In the genomic region with DNA sequence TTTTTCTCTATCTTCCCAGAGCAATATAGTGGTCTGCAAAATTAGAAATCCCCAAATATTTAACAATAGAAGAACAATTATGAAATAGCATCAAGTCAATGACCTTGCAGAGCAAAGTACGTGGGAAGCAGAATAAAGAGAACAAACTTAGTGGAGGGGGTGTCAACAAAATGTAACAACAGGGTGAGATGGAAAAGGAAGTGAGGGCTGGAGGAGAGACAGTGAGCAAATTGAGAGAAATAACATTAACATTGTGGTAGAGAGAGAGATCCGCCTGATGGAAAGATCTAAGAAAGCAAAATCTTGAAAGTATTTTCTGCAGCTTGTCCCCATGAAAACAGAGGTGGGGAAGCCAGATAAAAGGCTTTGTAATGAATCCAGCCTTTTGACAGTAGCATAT, we compare ENCODE assay signal across 19 cellular contexts. TPM values are rescaled to one million over a fixed set of nuclear protein-coding genes. Genes with fewer than 3 reads are reported as not detected.
DNase-seq lines count a peak whose midpoint lies in the region; ATAC-seq and TF ChIP-seq lines count a peak whose summit lies in the region.
"Had no signal": no experiment of that assay in that cellular context is flagged by ENCODE, and none has a peak within 500 bp of the region (broad histone marks: within the 10 kb centered on the region; RNA-seq: fewer than 3 reads in every experiment).

No MANE protein-coding gene starts in this region.

- no peak overlapping the region for H3K9ac ChIP-seq in Karpas-422 (ENCODE audit: low read length)

- no peak for TF ChIP-seq POLR2A in gastrocnemius medialis (IDR thresholded peaks at IDR 0.05)

- no peak overlapping the region for H2AFZ ChIP-seq in Karpas-422 (ENCODE audit: low read length)

- no peak for TF ChIP-seq CTCF in right atrium auricular region (IDR thresholded peaks at IDR 0.05)
- TF ChIP-seq CTCF in gastrocnemius medialis (IDR thresholded peaks at IDR 0.05 in 4 of 5, conservative IDR thresholded peaks at IDR 0.05 in 1 of 5), result no peak

- H3K27ac Mint-ChIP-seq in activated T-cell treated with anti-CD3 and anti-CD28 coated beads, Interleukin-2, amount 50 U/mL, for 24 hours, result peak overlapping the region; percentile 80
- peak overlapping the region; percentile 71 for H3K27ac Mint-ChIP-seq in activated T-helper 2 cell treated with anti-CD3 and anti-CD28 coated beads, Interferon-gamma antibody, Interleukin-2, Interleukin-4, amounts not matched to agents 10 μg/mL and 5 μg/mL and 100 μg/mL, durations not matched to agents 14 hours and 24 hours and 36 hours
- peak overlapping the region; percentile 64 for H3K27ac Mint-ChIP-seq in stimulated activated memory B cell treated with anti-CD40 and anti-IgM and Interleukin-4, amounts not matched to agents 10 μg/mL and 1 μg/mL and 100 μg/mL, for 72 hours
- H3K27ac Mint-ChIP-seq: nephron progenitor cell had no signal

- H3K27ac ChIP-seq in Karpas-422 (ENCODE audit: low read length), result peak overlapping the region; percentile 34
- H3K27ac ChIP-seq in right atrium auricular region, result no peak overlapping the region
- no peak overlapping the region for H3K27ac ChIP-seq in gastrocnemius medialis
- H3K27ac ChIP-seq: adrenal gland, vagina had no signal

- H3K9me2 ChIP-seq in Karpas-422 (replicated peaks; ENCODE audit: insufficient read depth, low read length), result no peaks in the 10 kb centered on the region

- H3K9me3 ChIP-seq in Karpas-422 (ENCODE audit: low read length) (no peaks in the 10 kb centered on the region), right atrium auricular region (no peaks in the 10 kb centered on the region), gastrocnemius medialis (no peaks in the 10 kb centered on the region)
- H3K9me3 ChIP-seq: adrenal gland, vagina had no signal

- H3K27me3 ChIP-seq in Karpas-422 (ENCODE audit: low read length) (no peaks in the 10 kb centered on the region), right atrium auricular region (no peaks in the 10 kb centered on the region), gastrocnemius medialis (no peaks in the 10 kb centered on the region)
- H3K27me3 ChIP-seq: adrenal gland, vagina had no signal

- no peak for ATAC-seq in stimulated activated memory B cell treated with anti-CD40 and anti-IgM and Interleukin-4, amounts not matched to agents 10 μg/mL and 1 μg/mL and 100 μg/mL, for 72 hours
- no peak for ATAC-seq in GM21576 (IDR thresholded peaks at IDR 0.05; ENCODE audit: unreplicated experiment)
- ATAC-seq in gastrocnemius medialis, result no peak

- peaks cover 28% of the 10 kb centered on the region for H3K36me3 Mint-ChIP-seq in activated T-cell treated with anti-CD3 and anti-CD28 coated beads, Interleukin-2, amount 50 U/mL, for 24 hours (ENCODE audit: low read depth)
- H3K36me3 Mint-ChIP-seq in activated T-helper 2 cell treated with anti-CD3 and anti-CD28 coated beads, Interferon-gamma antibody, Interleukin-2, Interleukin-4, amounts not matched to agents 10 μg/mL and 5 μg/mL and 100 μg/mL, durations not matched to agents 14 hours and 24 hours and 36 hours (ENCODE audit: low read depth), result peaks cover 52% of the 10 kb centered on the region
- H3K36me3 Mint-ChIP-seq in stimulated activated memory B cell treated with anti-CD40 and anti-IgM and Interleukin-4, amounts not matched to agents 10 μg/mL and 1 μg/mL and 100 μg/mL, for 72 hours, result peaks cover 32% of the 10 kb centered on the region

- H3K4me2 ChIP-seq in Karpas-422 (ENCODE audit: low read depth, low read length, poor library complexity, severe bottlenecking), result peak overlapping the region; percentile 42

- intact Hi-C loops in activated T-helper 2 cell treated with anti-CD3 and anti-CD28 coated beads, Interferon-gamma antibody, Interleukin-2, Interleukin-4, amounts not matched to agents 10 μg/mL and 5 μg/mL and 100 μg/mL, durations not matched to agents 14 hours and 24 hours and 36 hours (cut with micrococcal nuclease), result loop anchor here (2.0 kb wide), 1 partner anchor 24 kb away; the partner anchor contains the start of gene ARHGAP15
- intact Hi-C loops in gastrocnemius medialis (cut with DNase I; ENCODE audit: low total_unique reads), result no loop called here

- no peak for DNase-seq in activated T-cell treated with anti-CD3 and anti-CD28 coated beads, Interleukin-2, amount 50 U/mL, for 24 hours
- DNase-seq in activated T-cell treated with anti-CD3 and anti-CD28 coated beads, Interleukin-2, amount 50 U/mL, for 48 hours, result no peak
- no peak for DNase-seq in Karpas-422
- no peak for DNase-seq in activated T-helper 2 cell treated with anti-CD3 and anti-CD28 coated beads, Interferon-gamma antibody, Interleukin-2, Interleukin-4, amounts not matched to agents 10 μg/mL and 5 μg/mL and 100 μg/mL, durations not matched to agents 14 hours and 24 hours and 36 hours (ENCODE audit: low spot score)
- no peak for DNase-seq in right atrium auricular region (ENCODE audit: low spot score)
- DNase-seq in gastrocnemius medialis, result no peak
- DNase-seq: adrenal gland; effector CD8-positive, alpha-beta T cell; GF-D8; head of caudate nucleus; mammary epithelial cell; NCI-H1694 treated with DMSO at 0.1 percent for 48 hours; nephron progenitor cell had no signal

- H3K79me2 ChIP-seq in Karpas-422 (ENCODE audit: low read length), result peaks cover 86% of the 10 kb centered on the region

- in situ Hi-C loops in gastrocnemius medialis (cut with MboI; ENCODE audit: low sequenced_read_pairs in 4 of 4), result no loop called here

- H3K27me3 Mint-ChIP-seq in activated T-cell treated with anti-CD3 and anti-CD28 coated beads, Interleukin-2, amount 50 U/mL, for 24 hours, result no peaks in the 10 kb centered on the region
- H3K27me3 Mint-ChIP-seq in activated T-helper 2 cell treated with anti-CD3 and anti-CD28 coated beads, Interferon-gamma antibody, Interleukin-2, Interleukin-4, amounts not matched to agents 10 μg/mL and 5 μg/mL and 100 μg/mL, durations not matched to agents 14 hours and 24 hours and 36 hours (ENCODE audit: low read depth), result no peaks in the 10 kb centered on the region
- H3K27me3 Mint-ChIP-seq in stimulated activated memory B cell treated with anti-CD40 and anti-IgM and Interleukin-4, amounts not matched to agents 10 μg/mL and 1 μg/mL and 100 μg/mL, for 72 hours, result no peaks in the 10 kb centered on the region

- H3K9me3 Mint-ChIP-seq in activated T-cell treated with anti-CD3 and anti-CD28 coated beads, Interleukin-2, amount 50 U/mL, for 24 hours, result no peaks in the 10 kb centered on the region
- no peaks in the 10 kb centered on the region for H3K9me3 Mint-ChIP-seq in activated T-helper 2 cell treated with anti-CD3 and anti-CD28 coated beads, Interferon-gamma antibody, Interleukin-2, Interleukin-4, amounts not matched to agents 10 μg/mL and 5 μg/mL and 100 μg/mL, durations not matched to agents 14 hours and 24 hours and 36 hours
- H3K9me3 Mint-ChIP-seq in stimulated activated memory B cell treated with anti-CD40 and anti-IgM and Interleukin-4, amounts not matched to agents 10 μg/mL and 1 μg/mL and 100 μg/mL, for 72 hours, result peaks cover 3% of the 10 kb centered on the region
- H3K9me3 Mint-ChIP-seq: nephron progenitor cell had no signal

- no peaks in the 10 kb centered on the region for H4K20me1 ChIP-seq in Karpas-422 (ENCODE audit: insufficient read depth, low read depth, low read length)

- no peaks in the 10 kb centered on the region; the same call in 1 of the 2 replicates for H3K36me3 ChIP-seq in Karpas-422 (ENCODE audit: insufficient read depth, low read length)
- H3K36me3 ChIP-seq in right atrium auricular region, result no peaks in the 10 kb centered on the region
- no peaks in the 10 kb centered on the region for H3K36me3 ChIP-seq in gastrocnemius medialis
- H3K36me3 ChIP-seq: adrenal gland, vagina had no signal

- H3K4me1 Mint-ChIP-seq in activated T-cell treated with anti-CD3 and anti-CD28 coated beads, Interleukin-2, amount 50 U/mL, for 24 hours (ENCODE audit: low read depth), result peaks cover 86% of the 10 kb centered on the region
- peaks cover 61% of the 10 kb centered on the region for H3K4me1 Mint-ChIP-seq in activated T-helper 2 cell treated with anti-CD3 and anti-CD28 coated beads, Interferon-gamma antibody, Interleukin-2, Interleukin-4, amounts not matched to agents 10 μg/mL and 5 μg/mL and 100 μg/mL, durations not matched to agents 14 hours and 24 hours and 36 hours (ENCODE audit: low read depth)
- peaks cover 78% of the 10 kb centered on the region for H3K4me1 Mint-ChIP-seq in stimulated activated memory B cell treated with anti-CD40 and anti-IgM and Interleukin-4, amounts not matched to agents 10 μg/mL and 1 μg/mL and 100 μg/mL, for 72 hours
- H3K4me1 Mint-ChIP-seq: nephron progenitor cell had no signal

- peaks cover 97% of the 10 kb centered on the region for H3K4me1 ChIP-seq in Karpas-422 (ENCODE audit: low read length)
- H3K4me1 ChIP-seq in right atrium auricular region, result no peaks in the 10 kb centered on the region
- H3K4me1 ChIP-seq in gastrocnemius medialis, result no peaks in the 10 kb centered on the region
- H3K4me1 ChIP-seq: adrenal gland, vagina had no signal

- peak overlapping the region; percentile 2 for H3K4me3 Mint-ChIP-seq in activated T-cell treated with anti-CD3 and anti-CD28 coated beads, Interleukin-2, amount 50 U/mL, for 24 hours
- peak overlapping the region; percentile 27 for H3K4me3 Mint-ChIP-seq in activated T-helper 2 cell treated with anti-CD3 and anti-CD28 coated beads, Interferon-gamma antibody, Interleukin-2, Interleukin-4, amounts not matched to agents 10 μg/mL and 5 μg/mL and 100 μg/mL, durations not matched to agents 14 hours and 24 hours and 36 hours (ENCODE audit: low read depth)
- peak overlapping the region; percentile 3 for H3K4me3 Mint-ChIP-seq in stimulated activated memory B cell treated with anti-CD40 and anti-IgM and Interleukin-4, amounts not matched to agents 10 μg/mL and 1 μg/mL and 100 μg/mL, for 72 hours
- H3K4me3 Mint-ChIP-seq: nephron progenitor cell had no signal

- H3K4me3 ChIP-seq in Karpas-422 (ENCODE audit: low read length) (no peak overlapping the region; the same call in 1 of the 2 replicates), right atrium auricular region (no peak overlapping the region), gastrocnemius medialis (no peak overlapping the region)
- H3K4me3 ChIP-seq: adrenal gland, vagina had no signal

RNA-seq across cellular contexts. Expression of gene ARHGAP15, which starts 23.4 kb away (rescaled TPM):
- 65.6 and 82.8 TPM in 2 replicates for total RNA-seq in Karpas-422 (2014; rRNA removed; shearing (Covaris generic); ENCODE audit: low replicate concordance)
- 54.1 and 58.3 TPM in 2 replicates for total RNA-seq in activated T-helper 2 cell treated with anti-CD3 and anti-CD28 coated beads, Interferon-gamma antibody, Interleukin-2, Interleukin-4, amounts not matched to agents 10 μg/mL and 5 μg/mL and 100 μg/mL, durations not matched to agents 14 hours and 24 hours and 36 hours
- total RNA-seq in right atrium auricular region (1 to 10 TPM; 2.6 to 6.9 TPM), gastrocnemius medialis (1 to 10 TPM in 3 of 4 donors, not detected in 1; 1.2 to 3.2 (median 1.3) TPM)
- total RNA-seq: H1, HT1080, mammary epithelial cell, pulmonary artery endothelial cell had no signal
